Comparison of ENCODE assay signal across 1 cellular context in the genomic region with DNA sequence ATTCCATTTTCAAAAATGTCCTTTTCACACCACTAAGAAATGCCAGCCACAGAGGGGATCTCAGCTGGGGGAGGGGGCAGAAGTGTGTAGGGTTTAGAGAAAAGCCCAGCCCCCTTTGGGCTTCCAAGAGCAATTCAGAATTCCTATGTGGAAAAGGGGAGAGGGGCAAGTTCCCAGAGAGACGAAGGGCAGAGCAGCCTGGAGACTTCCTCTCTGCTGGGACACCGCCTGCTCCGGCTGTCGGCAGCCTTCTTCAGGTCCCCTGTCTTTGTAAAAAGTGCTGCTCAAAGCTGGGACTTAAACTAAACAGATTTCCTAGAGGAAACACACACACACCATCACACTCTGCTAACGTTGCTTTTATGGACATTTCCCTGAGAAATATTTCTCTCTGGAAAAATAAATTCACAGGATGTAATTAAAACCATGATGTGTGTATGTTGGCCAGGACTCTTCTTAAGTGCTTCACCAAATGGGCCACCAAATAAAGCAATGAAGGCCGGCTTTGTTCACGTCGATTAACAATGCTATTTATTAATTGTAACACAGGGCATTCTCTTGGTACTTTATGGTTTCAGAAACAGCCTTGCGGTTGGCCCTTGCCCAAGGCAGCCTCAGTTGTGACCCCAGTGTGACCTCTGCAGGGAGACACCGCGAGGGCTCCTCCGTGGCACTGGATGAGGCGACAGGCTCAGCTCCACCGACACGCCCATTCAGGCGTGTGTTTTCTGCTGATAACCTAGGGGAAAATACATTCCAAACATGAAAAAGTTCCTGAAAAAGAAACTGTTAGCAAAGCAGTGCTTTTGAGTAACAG.
TF ChIP-seq lines count a peak whose summit lies in the region.

No MANE protein-coding gene starts in this region.

TF ChIP-seq in endothelial cell of umbilical vein, 7 proteins besides CTCF, POLR2A, EP300 and RAD21:
- TF ChIP-seq JUN (IDR thresholded peaks at IDR 0.05; ENCODE audit: borderline replicate concordance, insufficient read depth, insufficient read length, low read depth) (no peak), FOS (IDR thresholded peaks at IDR 0.05; ENCODE audit: borderline replicate concordance, insufficient read depth, low read length) (no peak), EZH2 (IDR thresholded peaks at IDR 0.05; ENCODE audit: borderline replicate concordance, low read depth, low read length, severe bottlenecking) (no peak), POLR2AphosphoS5 (IDR thresholded peaks at IDR 0.05; ENCODE audit: insufficient read depth, low read depth, low read length) (no peak), GATA2 (IDR thresholded peaks at IDR 0.05; ENCODE audit: insufficient read depth, insufficient read length, low read depth, low read length) (no peak), MYC (IDR thresholded peaks at IDR 0.05; ENCODE audit: low read depth, low read length) (no peak)
- TF ChIP-seq, protein P1, sequence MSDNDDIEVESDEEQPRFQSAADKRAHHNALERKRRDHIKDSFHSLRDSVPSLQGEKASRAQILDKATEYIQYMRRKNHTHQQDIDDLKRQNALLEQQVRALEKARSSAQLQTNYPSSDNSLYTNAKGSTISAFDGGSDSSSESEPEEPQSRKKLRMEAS (IDR thresholded peaks at IDR 0.05; ENCODE audit: insufficient read depth, insufficient read length): no peak
